ENCODE assay signal across 8 cellular contexts in the genomic region with DNA sequence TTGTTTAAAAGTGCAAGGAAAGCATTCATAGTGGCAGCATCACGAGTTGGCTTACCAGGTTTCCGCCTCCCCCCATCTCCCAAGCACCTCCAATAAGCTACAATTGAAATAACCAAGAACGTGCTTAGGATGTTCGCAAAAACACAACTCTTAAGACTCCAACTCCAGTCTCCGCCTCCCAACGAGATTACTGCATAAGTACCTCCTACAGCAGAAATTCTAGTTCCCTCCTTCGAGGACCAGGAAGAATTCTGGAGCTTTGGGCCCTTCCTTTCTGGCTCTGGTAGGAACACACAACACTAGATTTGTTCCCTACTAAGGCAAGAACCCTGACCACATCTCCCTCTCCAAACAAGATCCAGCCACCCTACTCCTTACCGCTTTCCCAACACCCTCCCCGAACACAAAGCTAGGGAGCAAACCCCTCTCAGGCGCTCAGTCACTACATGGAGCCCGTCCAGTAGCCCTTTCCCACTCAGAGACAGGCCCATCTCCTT. TPM values are rescaled to one million over a fixed set of nuclear protein-coding genes. Genes with fewer than 3 reads are reported as not detected.
DNase-seq lines count a peak whose midpoint lies in the region; ATAC-seq and TF ChIP-seq lines count a peak whose summit lies in the region.

No MANE protein-coding gene starts in this region.

- peaks cover 14% of the 10 kb centered on the region for H3K36me3 Mint-ChIP-seq in activated CD8-positive, alpha-beta T cell treated with anti-CD3 and anti-CD28 coated beads, Interleukin-2, amount 10 ng/mL, durations not matched to agents 7 days and 5 days (ENCODE audit: low read depth)
- peaks cover 7% of the 10 kb centered on the region for H3K36me3 Mint-ChIP-seq in nephron (ENCODE audit: low read depth)

- H3K4me1 Mint-ChIP-seq in activated CD8-positive, alpha-beta T cell treated with anti-CD3 and anti-CD28 coated beads, Interleukin-2, amount 10 ng/mL, durations not matched to agents 7 days and 5 days (ENCODE audit: low read depth), result peaks cover 64% of the 10 kb centered on the region
- peaks cover 53% of the 10 kb centered on the region for H3K4me1 Mint-ChIP-seq in nephron

- peak overlapping the region; percentile 99 for H3K4me3 Mint-ChIP-seq in activated CD8-positive, alpha-beta T cell treated with anti-CD3 and anti-CD28 coated beads, Interleukin-2, amount 10 ng/mL, durations not matched to agents 7 days and 5 days
- peak overlapping the region; percentile 97 to 98 (median 97) for H3K4me3 Mint-ChIP-seq in nephron

- peak overlapping the region; percentile 92 for H3K4me3 ChIP-seq in GM12875 (ENCODE audit: low read depth, low read length)

- peak; percentile 26 for ATAC-seq in activated CD8-positive, alpha-beta T cell treated with anti-CD3 and anti-CD28 coated beads, Interleukin-2, amount 10 ng/mL, durations not matched to agents 7 days and 5 days
- ATAC-seq in GM19397 (IDR thresholded peaks at IDR 0.05; ENCODE audit: unreplicated experiment) (no peak), GM18505 (IDR thresholded peaks at IDR 0.05; ENCODE audit: unreplicated experiment) (no peak)
- ATAC-seq in activated CD4-positive, CD25-positive, alpha-beta regulatory T cell treated with anti-CD3 and anti-CD28 coated beads, Interleukin-2, amount 50 U/mL, for 24 hours, result no peak

- DNase-seq in NCI-H226 (peak; percentile 80), fibroblast of gingiva (ENCODE audit: low read depth) (peak; percentile 88)
- peak; percentile 63 for DNase-seq in activated CD8-positive, alpha-beta T cell treated with anti-CD3 and anti-CD28 coated beads, Interleukin-2, amount 10 ng/mL, durations not matched to agents 7 days and 5 days

- no peaks in the 10 kb centered on the region for H3K9me3 Mint-ChIP-seq in activated CD8-positive, alpha-beta T cell treated with anti-CD3 and anti-CD28 coated beads, Interleukin-2, amount 10 ng/mL, durations not matched to agents 7 days and 5 days (ENCODE audit: insufficient read depth)
- no peaks in the 10 kb centered on the region for H3K9me3 Mint-ChIP-seq in nephron

- H3K27me3 Mint-ChIP-seq in activated CD8-positive, alpha-beta T cell treated with anti-CD3 and anti-CD28 coated beads, Interleukin-2, amount 10 ng/mL, durations not matched to agents 7 days and 5 days (ENCODE audit: low read depth), result no peaks in the 10 kb centered on the region
- H3K27me3 Mint-ChIP-seq in nephron (ENCODE audit: low read depth), result no peaks in the 10 kb centered on the region

- TF ChIP-seq POLR2A in GM18505 (IDR thresholded peaks at IDR 0.05; ENCODE audit: borderline replicate concordance, extremely low read depth, insufficient read depth, insufficient read length), result no peak

- TF ChIP-seq CTCF in GM12875 (IDR thresholded peaks at IDR 0.05; ENCODE audit: borderline replicate concordance, insufficient read depth, low read depth, low read length) (no peak), nephron (IDR thresholded peaks at IDR 0.05; ENCODE audit: unreplicated experiment in 3 of 3) (no peak)

- POLR2A ChIA-PET in activated CD8-positive, alpha-beta T cell treated with anti-CD3 and anti-CD28 coated beads, Interleukin-2, amount 10 ng/mL, durations not matched to agents 7 days and 5 days (lab: Charles Lee), result interaction anchor here (0.6 to 3.5 kb wide), 22 partner anchors 9 to 245 kb away, joined by 3 to 47 read pairs (median 6); a partner anchor contains a TSS

- CTCF ChIA-PET in activated CD8-positive, alpha-beta T cell treated with anti-CD3 and anti-CD28 coated beads, Interleukin-2, amount 10 ng/mL, durations not matched to agents 7 days and 5 days (lab: Charles Lee), result interaction anchor here (1.1 to 2.9 kb wide), 9 partner anchors 11 to 244 kb away, joined by 4 to 16 read pairs (median 4); a partner anchor contains a TSS

- peak overlapping the region; percentile 98 for H3K27ac Mint-ChIP-seq in activated CD8-positive, alpha-beta T cell treated with anti-CD3 and anti-CD28 coated beads, Interleukin-2, amount 10 ng/mL, durations not matched to agents 7 days and 5 days
- H3K27ac Mint-ChIP-seq in nephron, result peak overlapping the region; percentile 96 to 99 (median 99)

RNA-seq across cellular contexts. Expression of a gene that starts 0.7 kb away (rescaled TPM):
- total RNA-seq in activated CD8-positive, alpha-beta T cell treated with anti-CD3 and anti-CD28 coated beads, Interleukin-2, amount 10 ng/mL, durations not matched to agents 7 days and 5 days, result 10 to 100 TPM; 20.7 to 25.0 TPM
